ENCODE assay signal across 2 cellular contexts in the genomic region with DNA sequence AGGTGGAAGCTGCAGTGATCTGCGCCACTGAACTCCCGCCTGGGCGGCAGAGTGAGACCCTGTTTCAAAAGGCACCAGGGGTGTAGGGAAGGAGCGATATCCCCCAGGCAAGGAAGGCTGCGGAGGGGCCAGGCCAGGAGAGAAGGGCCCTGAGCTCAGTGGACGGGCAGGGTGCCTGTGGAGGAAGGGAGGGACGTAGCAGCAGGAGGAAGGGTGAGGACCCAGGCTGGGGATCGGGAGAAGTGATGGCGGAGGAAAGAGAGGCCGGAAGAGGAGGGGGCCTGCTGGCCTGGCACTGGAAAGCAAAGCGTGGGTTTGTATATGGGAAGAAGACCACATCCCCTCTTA.
TF ChIP-seq lines count a peak whose summit lies in the region.

No MANE protein-coding gene starts in this region.

TF ChIP-seq in SK-N-SH, 30 proteins besides CTCF, POLR2A, EP300 and RAD21 (continued from another document):
- TF ChIP-seq RFX5 (IDR thresholded peaks at IDR 0.05; ENCODE audit: low read length), result no peak

TF ChIP-seq in SK-N-SH treated with all-trans-retinoic acid at 6 μM for 48 hours, 23 proteins besides CTCF, POLR2A, EP300 and RAD21 (continued from another document):
- no peak for TF ChIP-seq ZNF8 (CRISPR knock-in tag; IDR thresholded peaks at IDR 0.05)
